ENCODE assay signal across 2 cellular contexts in genomic region chr5:174575043-174575442, GRCh38.
TF ChIP-seq lines count a peak whose summit lies in the region.

No MANE protein-coding gene starts in this region.

TF ChIP-seq in HEK293, 187 proteins besides CTCF, POLR2A, EP300 and RAD21 (continued from another document):
- TF ChIP-seq ZBTB44 (tag by site-specific recombination; IDR thresholded peaks at IDR 0.05), result no peak
- no peak for TF ChIP-seq OVOL3 (tag by site-specific recombination; IDR thresholded peaks at IDR 0.05)
- TF ChIP-seq ZFP37 (tag by site-specific recombination; IDR thresholded peaks at IDR 0.05), result no peak
- TF ChIP-seq ZNF48 (tag by site-specific recombination; IDR thresholded peaks at IDR 0.05), result no peak
- no peak for TF ChIP-seq ZSCAN4 (tag by site-specific recombination; IDR thresholded peaks at IDR 0.05)

TF ChIP-seq in GM23338, 12 proteins besides CTCF, POLR2A, EP300 and RAD21:
- TF ChIP-seq ZNF462 (CRISPR knock-in tag; IDR thresholded peaks at IDR 0.05) (no peak), REST (IDR thresholded peaks at IDR 0.05; ENCODE audit: unreplicated experiment) (no peak), ZNF114 (CRISPR knock-in tag; IDR thresholded peaks at IDR 0.05) (no peak), ZNF331 (CRISPR knock-in tag; IDR thresholded peaks at IDR 0.05; ENCODE audit: low read depth) (no peak), ETS1 (IDR thresholded peaks at IDR 0.05) (no peak)
